Comparison of ENCODE assay signal across 23 cellular contexts in genomic region chr19:4034048-4035017, GRCh38. TPM values are rescaled to one million over a fixed set of nuclear protein-coding genes. Genes with fewer than 3 reads are reported as not detected.
DNase-seq lines count a peak whose midpoint lies in the region; ATAC-seq, FAIRE-seq and TF ChIP-seq lines count a peak whose summit lies in the region.
"Had no signal": no experiment of that assay in that cellular context is flagged by ENCODE, and none has a peak within 500 bp of the region (broad histone marks: within the 10 kb centered on the region; RNA-seq: fewer than 3 reads in every experiment).

No MANE protein-coding gene starts in this region.

- no peaks in the 10 kb centered on the region for H3K9me3 ChIP-seq in astrocyte (ENCODE audit: insufficient read depth, low read depth, low read length)
- H3K9me3 ChIP-seq: breast epithelium, gastrocnemius medialis, upper lobe of right lung had no signal

- TF ChIP-seq CTCF in astrocyte (IDR thresholded peaks at IDR 0.05; ENCODE audit: insufficient read depth, low read depth, low read length), result no peak
- no peak for TF ChIP-seq CTCF in MCF 10A (IDR thresholded peaks at IDR 0.05; ENCODE audit: unreplicated experiment)

- FAIRE-seq in astrocyte (lab: Jason Lieb, UNC), result no peak

- H2AFZ ChIP-seq in astrocyte (ENCODE audit: low read depth, low read length), result no peak overlapping the region

- H3K27me3 Mint-ChIP-seq in IgD-negative memory B cell, result no peaks in the 10 kb centered on the region
- no peaks in the 10 kb centered on the region for H3K27me3 Mint-ChIP-seq in astrocyte (ENCODE audit: low read depth, unreplicated experiment)
- H3K27me3 Mint-ChIP-seq in MCF 10A (ENCODE audit: insufficient read depth, unreplicated experiment), result no peaks in the 10 kb centered on the region
- H3K27me3 Mint-ChIP-seq: stimulated activated naive CD8-positive, alpha-beta T cell treated with anti-CD3 and anti-CD28 coated beads, Interleukin-15, Interleukin-2, amounts not matched to agents 100 ng/mL and 50 ng/mL, for 24 hours had no signal

- H3K4me1 Mint-ChIP-seq in IgD-negative memory B cell, result no peaks in the 10 kb centered on the region
- H3K4me1 Mint-ChIP-seq in astrocyte (ENCODE audit: low read depth, unreplicated experiment), result no peaks in the 10 kb centered on the region
- no peaks in the 10 kb centered on the region for H3K4me1 Mint-ChIP-seq in MCF 10A (ENCODE audit: insufficient read depth, unreplicated experiment)

- H3K79me2 ChIP-seq in astrocyte (ENCODE audit: insufficient read depth, low read length), result no peaks in the 10 kb centered on the region

- H3K27me3 ChIP-seq in astrocyte (ENCODE audit: insufficient read depth, low read length) (no peaks in the 10 kb centered on the region), layer of hippocampus (ENCODE audit: control insufficient read depth, insufficient read depth, low read length) (no peaks in the 10 kb centered on the region)
- H3K27me3 ChIP-seq: breast epithelium, gastrocnemius medialis, upper lobe of right lung had no signal

- H3K4me1 ChIP-seq in astrocyte (ENCODE audit: insufficient read depth, low read length), result no peaks in the 10 kb centered on the region
- H3K4me1 ChIP-seq: breast epithelium, gastrocnemius medialis, upper lobe of right lung had no signal

- H3K4me2 ChIP-seq in astrocyte (ENCODE audit: low read length), result no peak overlapping the region

- H3K36me3 ChIP-seq in astrocyte (ENCODE audit: insufficient read depth, low read length), result peaks cover 4% of the 10 kb centered on the region

- no peak overlapping the region for H3K9ac ChIP-seq in astrocyte (ENCODE audit: low read length)

- H3K27ac Mint-ChIP-seq in IgD-negative memory B cell, result peak overlapping the region; percentile 26 to 86 (median 73)
- peak overlapping the region; percentile 69 for H3K27ac Mint-ChIP-seq in astrocyte (ENCODE audit: unreplicated experiment)
- no peak overlapping the region for H3K27ac Mint-ChIP-seq in MCF 10A (ENCODE audit: low read depth, unreplicated experiment)
- H3K27ac Mint-ChIP-seq: stimulated activated naive CD8-positive, alpha-beta T cell treated with anti-CD3 and anti-CD28 coated beads, Interleukin-15, Interleukin-2, amounts not matched to agents 100 ng/mL and 50 ng/mL, for 24 hours had no signal

- BruUV-seq in MCF 10A (replicated peaks; lab: Mats Ljungman, UMichigan), result no TSS peak

- H3K27ac ChIP-seq in astrocyte (ENCODE audit: low read depth, low read length) (no peak overlapping the region), layer of hippocampus (ENCODE audit: low read depth, low read length) (peak overlapping the region; percentile 92)
- H3K27ac ChIP-seq: breast epithelium, epithelial cell of prostate, gastrocnemius medialis, upper lobe of right lung, WERI-Rb-1 had no signal

- ATAC-seq in GM19463 (IDR thresholded peaks at IDR 0.05; ENCODE audit: unreplicated experiment), result no peak
- ATAC-seq: activated T-cell treated with anti-CD3 and anti-CD28 coated beads, Interleukin-2, amount 50 U/mL, for 4 hours; gastrocnemius medialis; left ventricle myocardium superior; PC-3; upper lobe of right lung had no signal

- H4K20me1 ChIP-seq in astrocyte (ENCODE audit: insufficient read depth, low read length), result peaks cover 15% of the 10 kb centered on the region

- intact Hi-C loops in MCF 10A (cut with micrococcal nuclease), result no loop called here

- DNase-seq in astrocyte (ENCODE audit: low read depth) (no peak), putamen (ENCODE audit: low spot score) (peak; percentile 93), MCF 10A (ENCODE audit: unreplicated experiment) (no peak), NCI-H345 (lab: John Stamatoyannopoulos, UW) (no peak)
- no peak for DNase-seq in stimulated activated CD4-positive, alpha-beta T cell treated with anti-CD3 and anti-CD28 coated beads, Interleukin-4, amount 100 ng/mL, for 24 hours
- DNase-seq: activated CD4-positive, alpha-beta T cell treated with anti-CD3 and anti-CD28 coated beads, Interleukin-2, amount 50 U/mL, for 48 hours; activated naive CD4-positive, alpha-beta T cell treated with anti-CD3 and anti-CD28 coated beads, Interleukin-2, amount 50 U/mL, for 16 hours; activated T-cell treated with anti-CD3 and anti-CD28 coated beads, Interleukin-2, amount 50 U/mL, for 4 hours; gastrocnemius medialis; GOT3; left ventricle myocardium superior; NCI-H1417 treated with DMSO at 0.1 percent for 48 hours; NCI-H2171; PC-3; stimulated activated CD4-positive, alpha-beta T cell treated with anti-CD3 and anti-CD28 coated beads, Interleukin-1b, Interleukin-23, amount 100 ng/mL, for 48 hours; WERI-Rb-1 had no signal

- H3K36me3 Mint-ChIP-seq in IgD-negative memory B cell (no peaks in the 10 kb centered on the region), astrocyte (ENCODE audit: low read depth, unreplicated experiment) (peaks cover 4% of the 10 kb centered on the region), MCF 10A (ENCODE audit: insufficient read depth, unreplicated experiment) (peaks cover 27% of the 10 kb centered on the region)

- H3K9me3 Mint-ChIP-seq in IgD-negative memory B cell (no peaks in the 10 kb centered on the region), astrocyte (ENCODE audit: unreplicated experiment) (no peaks in the 10 kb centered on the region), MCF 10A (ENCODE audit: unreplicated experiment) (no peaks in the 10 kb centered on the region)
- H3K9me3 Mint-ChIP-seq: activated T-cell treated with anti-CD3 and anti-CD28 coated beads, Interleukin-2, amount 50 U/mL, for 4 hours; stimulated activated naive CD8-positive, alpha-beta T cell treated with anti-CD3 and anti-CD28 coated beads, Interleukin-15, Interleukin-2, amounts not matched to agents 100 ng/mL and 50 ng/mL, for 24 hours had no signal

- no peak overlapping the region for H3K4me3 ChIP-seq in astrocyte (ENCODE audit: insufficient read depth, low read depth, low read length)
- H3K4me3 ChIP-seq: breast epithelium, gastrocnemius medialis, upper lobe of right lung had no signal

- CTCF ChIA-PET in MCF 10A (lab: Yijun Ruan, JAX), result no interaction called here

- H3K4me3 Mint-ChIP-seq in IgD-negative memory B cell (peak overlapping the region in 1 of 4 donors; percentile 47), astrocyte (ENCODE audit: unreplicated experiment) (no peak overlapping the region), MCF 10A (ENCODE audit: unreplicated experiment) (no peak overlapping the region)
- H3K4me3 Mint-ChIP-seq: activated T-cell treated with anti-CD3 and anti-CD28 coated beads, Interleukin-2, amount 50 U/mL, for 4 hours; stimulated activated naive CD8-positive, alpha-beta T cell treated with anti-CD3 and anti-CD28 coated beads, Interleukin-15, Interleukin-2, amounts not matched to agents 100 ng/mL and 50 ng/mL, for 24 hours had no signal

- POLR2A ChIA-PET in MCF 10A (lab: Yijun Ruan, JAX), result interaction anchor here (0.6 kb wide), 1 partner anchor 55 kb away, joined by 3 read pairs; no protein-coding TSS in a partner anchor

RNA-seq across cellular contexts. Expression of gene PIAS4, which starts 26.8 kb away (rescaled TPM):
- 8.9 TPM for polyA plus RNA-seq in IgD-negative memory B cell
- total RNA-seq in astrocyte (26.0 and 26.4 TPM in 2 replicates), MCF 10A (2022) (15.1 and 31.4 TPM in 2 replicates)

RNA-seq across cellular contexts. Expression of gene ZBTB7A, which starts 32.4 kb away (rescaled TPM):
- polyA plus RNA-seq in IgD-negative memory B cell, result 75.7 TPM
- total RNA-seq in astrocyte (24.3 and 26.9 TPM in 2 replicates), MCF 10A (2022) (32.7 and 35.1 TPM in 2 replicates)

RNA-seq across cellular contexts. Expression of gene EEF2, which starts 49.1 kb away (rescaled TPM):
- polyA plus RNA-seq in IgD-negative memory B cell, result 1,056 TPM
- total RNA-seq in astrocyte (2,578 and 2,739 TPM in 2 replicates), MCF 10A (2022) (2,296 and 3,126 TPM in 2 replicates)
